9 cellular contexts compared by ENCODE assay signal in the genomic region with DNA sequence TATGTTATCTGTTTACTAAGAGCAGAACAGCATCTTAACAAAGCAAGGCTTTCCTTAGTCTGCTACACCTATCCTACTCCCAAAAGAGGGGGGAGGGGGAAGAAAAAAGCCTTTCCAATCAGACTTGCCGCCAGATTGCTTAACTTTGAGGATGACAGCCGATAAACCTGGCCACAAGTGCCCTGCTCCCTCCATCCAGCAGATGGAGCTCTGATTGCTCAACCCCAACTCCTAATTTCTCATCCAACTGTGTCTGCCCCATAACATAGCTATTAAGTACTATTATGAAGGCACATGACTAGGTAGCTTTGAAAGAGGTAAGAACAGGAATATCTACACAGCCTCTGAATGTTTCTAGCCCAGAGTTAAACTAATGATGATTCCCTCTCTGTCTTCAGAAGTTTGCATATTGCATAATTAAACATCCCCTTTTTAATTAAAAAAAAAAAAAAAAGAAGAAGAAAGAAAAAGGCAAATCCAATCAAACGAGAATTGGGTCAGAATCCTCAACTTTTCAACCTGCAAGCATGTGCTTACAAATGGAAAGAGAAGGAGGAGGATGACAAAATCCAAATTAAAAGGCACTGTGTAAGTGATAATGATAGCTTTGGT.
DNase-seq lines count a peak whose midpoint lies in the region; ATAC-seq, FAIRE-seq and TF ChIP-seq lines count a peak whose summit lies in the region.
"Had no signal": no experiment of that assay in that cellular context is flagged by ENCODE, and none has a peak within 500 bp of the region (broad histone marks: within the 10 kb centered on the region; RNA-seq: fewer than 3 reads in every experiment).

No MANE protein-coding gene starts in this region.

- FAIRE-seq in RCC 7860 (lab: Jason Lieb, UNC), result no peak
- FAIRE-seq: A204.1 had no signal

- H3K4me1 ChIP-seq in foreskin keratinocyte, result no peaks in the 10 kb centered on the region
- H3K4me1 ChIP-seq in transverse colon, result no peaks in the 10 kb centered on the region

- intact Hi-C loops in transverse colon (cut with DNase I; ENCODE audit: low total_unique reads), result no loop called here

- peak; percentile 48 for DNase-seq in DMS 273 (lab: John Stamatoyannopoulos, UW; ENCODE audit: unreplicated experiment)
- no peak for DNase-seq in DMS 273 treated with DMSO at 0.1 percent for 48 hours (lab: John Stamatoyannopoulos, UW)
- peak; percentile 8 for DNase-seq in RCC 7860 (ENCODE audit: low spot score)
- DNase-seq in foreskin keratinocyte, result peak; percentile 9 to 26
- DNase-seq in transverse colon, result no peak
- no peak for DNase-seq in effector CD8-positive, alpha-beta T cell (lab: John Stamatoyannopoulos, UW)

- in situ Hi-C loops in transverse colon (cut with MboI; ENCODE audit: low pct_ligation_motif_present in 1 of 4, low pct_unique_long_range_greater_than_20kb in 1 of 4, low sequenced_read_pairs in 3 of 4), result no loop called here

- H3K27ac ChIP-seq in foreskin keratinocyte, result no peak overlapping the region
- no peak overlapping the region for H3K27ac ChIP-seq in transverse colon

- ATAC-seq in GM18907 (IDR thresholded peaks at IDR 0.05; ENCODE audit: unreplicated experiment) (peak; percentile 92), HG03354 (IDR thresholded peaks at IDR 0.05; ENCODE audit: poor library complexity, severe bottlenecking, unreplicated experiment) (peak; percentile 89), foreskin keratinocyte (peak; percentile 67)

- no peaks in the 10 kb centered on the region for H3K36me3 ChIP-seq in transverse colon

- no peaks in the 10 kb centered on the region for H3K9me3 ChIP-seq in transverse colon

- 26 to 32% methylated on average over 3 of the region's 3 CpGs for WGBS in transverse colon (ENCODE audit: low coverage in 1 of 2), 2 donors

- TF ChIP-seq POLR2A in transverse colon (IDR thresholded peaks at IDR 0.05), result no peak

- TF ChIP-seq CTCF in foreskin keratinocyte (conservative IDR thresholded peaks at IDR 0.05), result peak; percentile 60
- peak in 4 of 5 experiments; percentile 10 to 38 (median 29) for TF ChIP-seq CTCF in transverse colon (IDR thresholded peaks at IDR 0.05)

- TF ChIP-seq EP300 in transverse colon (IDR thresholded peaks at IDR 0.05; ENCODE audit: low read depth), result no peak

- H3K27me3 ChIP-seq in foreskin keratinocyte (no peaks in the 10 kb centered on the region), transverse colon (no peaks in the 10 kb centered on the region)

- no peak overlapping the region for H3K4me3 ChIP-seq in transverse colon

Comparison
In these comparisons a context has a peak if more than half of its experiments do, and no peak if none do; other contexts are left out.
1. DNase-seq: peak in DMS 273 (single experiment), RCC 7860 (single experiment) and foreskin keratinocyte (2 of 2); none in DMS 273 treated with DMSO at 0.1 percent for 48 hours (single experiment), transverse colon (single experiment) and effector CD8-positive, alpha-beta T cell (single experiment).
2. Peak in every context shown above with its lines, with median percentiles within 50 percentile points of each other: ATAC-seq.